In genomic region chr20:11140359-11140758, GRCh38 we compare ENCODE assay signal across 1 cellular context.
TF ChIP-seq lines count a peak whose summit lies in the region.

No MANE protein-coding gene starts in this region.

TF ChIP-seq in IMR-90, 13 proteins besides CTCF, POLR2A, EP300 and RAD21:
- TF ChIP-seq MAFK (IDR thresholded peaks at IDR 0.05; ENCODE audit: low read depth, low read length) (peak; percentile 17; the same call in 1 of the 2 replicates), USF2 (IDR thresholded peaks at IDR 0.05; ENCODE audit: low read depth, low read length) (no peak), ELK1 (IDR thresholded peaks at IDR 0.05; ENCODE audit: borderline replicate concordance, low read depth, low read length) (no peak), BHLHE40 (IDR thresholded peaks at IDR 0.05; ENCODE audit: low read depth, low read length) (0 out of 2 replicates have a peak, but pooled peaks have one; percentile 8), CEBPB (IDR thresholded peaks at IDR 0.05; ENCODE audit: low read depth, low read length) (peak; percentile 87), FOS (IDR thresholded peaks at IDR 0.05; ENCODE audit: low read depth, low read length) (0 out of 2 replicates have a peak, but pooled peaks have one; percentile 5)
